ENCODE assay signal across 3 cellular contexts in the genomic region with DNA sequence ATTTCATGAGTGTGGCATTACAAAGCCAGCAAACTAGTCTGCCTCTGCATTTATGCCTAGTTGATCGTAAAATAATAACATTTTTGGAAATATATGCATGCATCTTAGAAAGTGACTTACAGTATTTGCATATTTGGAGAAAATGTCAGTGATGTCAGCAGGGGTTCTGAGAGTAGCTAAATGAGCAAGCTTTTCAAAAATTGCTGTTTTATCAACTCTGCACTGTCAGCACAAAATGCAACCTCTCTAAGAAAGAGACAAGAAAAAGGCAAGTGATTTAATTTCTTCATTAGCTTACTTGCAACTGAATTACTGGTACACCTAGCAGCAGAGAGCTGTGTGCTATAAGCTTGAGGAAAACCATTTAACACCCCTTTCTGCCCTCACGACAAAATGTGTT.
TF ChIP-seq lines count a peak whose summit lies in the region.

No MANE protein-coding gene starts in this region.

TF ChIP-seq in A549, 52 proteins besides CTCF, POLR2A, EP300 and RAD21:
- TF ChIP-seq FOSB (CRISPR knock-in tag; IDR thresholded peaks at IDR 0.05) (no peak), MAFK (IDR thresholded peaks at IDR 0.05; ENCODE audit: partially characterized antibody) (peak; percentile 76)
- TF ChIP-seq, protein P1, sequence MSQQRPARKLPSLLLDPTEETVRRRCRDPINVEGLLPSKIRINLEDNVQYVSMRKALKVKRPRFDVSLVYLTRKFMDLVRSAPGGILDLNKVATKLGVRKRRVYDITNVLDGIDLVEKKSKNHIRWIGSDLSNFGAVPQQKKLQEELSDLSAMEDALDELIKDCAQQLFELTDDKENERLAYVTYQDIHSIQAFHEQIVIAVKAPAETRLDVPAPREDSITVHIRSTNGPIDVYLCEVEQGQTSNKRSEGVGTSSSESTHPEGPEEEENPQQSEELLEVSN (IDR thresholded peaks at IDR 0.05; ENCODE audit: borderline replicate concordance, low read depth) = no peak

TF ChIP-seq in IMR-90, 13 proteins besides CTCF, POLR2A, EP300 and RAD21:
- TF ChIP-seq BHLHE40 (IDR thresholded peaks at IDR 0.05; ENCODE audit: low read depth, low read length) = no peak
- peak; percentile 90 for TF ChIP-seq MAFK (IDR thresholded peaks at IDR 0.05; ENCODE audit: low read depth, low read length)
- TF ChIP-seq SMC3 (IDR thresholded peaks at IDR 0.05; ENCODE audit: low read depth, low read length) = no peak
TF ChIP-seq in IMR-90: peak in this region for 1.

TF ChIP-seq in K562, 482 proteins besides CTCF, POLR2A, EP300 and RAD21:
- TF ChIP-seq ZNF354B (CRISPR knock-in tag; IDR thresholded peaks at IDR 0.05) (no peak), MAFF (IDR thresholded peaks at IDR 0.05; ENCODE audit: low read length) (peak; percentile 50), MAFK (IDR thresholded peaks at IDR 0.05; ENCODE audit: low read length) (peak; percentile 63), JUND (IDR thresholded peaks at IDR 0.05; ENCODE audit: borderline replicate concordance, low read depth, low read length) (no peak), JUND (tag; IDR thresholded peaks at IDR 0.05; ENCODE audit: borderline replicate concordance, low read depth, low read length) (no peak), CBX8 (IDR thresholded peaks at IDR 0.05; ENCODE audit: borderline replicate concordance, extremely low read depth, low read depth, low read length, poor library complexity, severe bottlenecking) (no peak), MAFG (tag; conservative IDR thresholded peaks at IDR 0.05) (peak; percentile 30; the same call in 1 of the 2 replicates), ZNF316 (IDR thresholded peaks at IDR 0.05) (peak; percentile 44)
- TF ChIP-seq, protein P2, sequence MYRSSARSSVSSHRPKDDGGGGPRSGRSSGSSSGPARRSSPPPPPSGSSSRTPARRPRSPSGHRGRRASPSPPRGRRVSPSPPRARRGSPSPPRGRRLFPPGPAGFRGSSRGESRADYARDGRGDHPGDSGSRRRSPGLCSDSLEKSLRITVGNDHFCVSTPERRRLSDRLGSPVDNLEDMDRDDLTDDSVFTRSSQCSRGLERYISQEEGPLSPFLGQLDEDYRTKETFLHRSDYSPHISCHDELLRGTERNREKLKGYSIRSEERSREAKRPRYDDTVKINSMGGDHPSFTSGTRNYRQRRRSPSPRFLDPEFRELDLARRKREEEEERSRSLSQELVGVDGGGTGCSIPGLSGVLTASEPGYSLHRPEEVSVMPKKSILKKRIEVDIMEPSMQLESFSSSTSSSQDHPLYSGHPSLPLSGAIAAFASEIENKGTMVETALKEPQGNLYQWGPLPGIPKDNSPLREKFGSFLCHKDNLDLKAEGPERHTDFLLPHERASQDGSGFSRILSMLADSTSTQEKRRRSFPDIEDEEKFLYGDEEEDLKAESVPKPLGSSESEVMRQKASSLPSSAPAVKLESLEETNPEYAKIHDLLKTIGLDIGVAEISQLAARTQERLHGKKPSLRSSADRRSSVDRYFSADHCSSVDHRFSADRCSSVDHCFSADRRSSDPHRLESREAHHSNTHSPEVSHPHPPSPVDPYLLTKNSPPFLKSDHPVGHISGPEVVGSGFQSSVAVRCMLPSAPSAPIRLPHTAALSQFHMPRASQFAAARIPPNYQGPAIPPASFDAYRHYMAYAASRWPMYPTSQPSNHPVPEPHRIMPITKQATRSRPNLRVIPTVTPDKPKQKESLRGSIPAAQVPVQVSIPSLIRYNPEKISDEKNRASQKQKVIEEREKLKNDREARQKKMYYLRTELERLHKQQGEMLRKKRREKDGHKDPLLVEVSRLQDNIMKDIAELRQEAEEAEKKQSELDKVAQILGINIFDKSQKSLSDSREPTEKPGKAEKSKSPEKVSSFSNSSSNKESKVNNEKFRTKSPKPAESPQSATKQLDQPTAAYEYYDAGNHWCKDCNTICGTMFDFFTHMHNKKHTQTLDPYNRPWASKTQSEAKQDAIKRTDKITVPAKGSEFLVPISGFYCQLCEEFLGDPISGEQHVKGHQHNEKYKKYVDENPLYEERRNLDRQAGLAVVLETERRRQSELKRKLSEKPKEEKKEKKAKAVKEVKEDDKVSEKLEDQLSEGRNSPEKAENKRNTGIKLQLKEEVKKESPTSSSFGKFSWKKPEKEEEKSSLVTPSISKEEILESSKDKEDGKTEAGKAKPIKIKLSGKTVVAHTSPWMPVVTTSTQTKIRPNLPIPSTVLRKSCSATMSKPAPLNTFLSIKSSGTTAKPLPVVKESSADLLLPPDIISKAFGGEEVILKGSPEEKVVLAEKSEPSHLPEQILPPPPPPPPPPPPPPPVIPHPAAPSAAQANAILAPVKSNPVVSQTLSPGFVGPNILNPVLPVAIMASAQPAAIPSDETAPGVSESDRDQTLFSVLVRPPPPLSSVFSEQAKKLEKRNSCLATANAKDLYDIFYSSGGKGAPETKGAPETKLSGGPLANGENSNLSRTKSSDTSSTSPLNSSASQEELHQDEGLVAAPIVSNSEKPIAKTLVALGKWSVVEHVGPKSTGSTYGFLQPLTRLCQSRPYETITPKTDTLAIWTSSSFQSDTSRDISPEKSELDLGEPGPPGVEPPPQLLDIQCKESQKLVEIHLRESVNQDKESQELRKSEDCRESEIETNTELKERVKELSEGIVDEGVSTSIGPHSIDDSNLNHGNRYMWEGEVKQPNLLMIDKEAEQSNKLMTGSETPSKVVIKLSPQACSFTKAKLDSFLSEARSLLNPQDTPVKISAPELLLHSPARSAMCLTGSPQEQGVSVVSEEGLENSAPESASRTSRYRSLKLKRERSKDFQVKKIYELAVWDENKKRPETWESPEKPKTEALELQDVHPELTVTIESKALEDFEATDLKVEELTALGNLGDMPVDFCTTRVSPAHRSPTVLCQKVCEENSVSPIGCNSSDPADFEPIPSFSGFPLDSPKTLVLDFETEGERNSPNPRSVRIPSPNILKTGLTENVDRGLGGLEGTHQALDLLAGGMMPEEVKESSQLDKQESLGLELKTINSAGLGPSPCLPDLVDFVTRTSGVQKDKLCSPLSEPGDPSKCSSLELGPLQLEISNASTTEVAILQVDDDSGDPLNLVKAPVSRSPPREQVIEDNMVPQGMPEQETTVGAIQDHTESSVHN (IDR thresholded peaks at IDR 0.05; ENCODE audit: borderline replicate concordance in 1 of 2, low read depth in 1 of 2) = no peak
